ENCODE assay signal across 10 cellular contexts in the genomic region with DNA sequence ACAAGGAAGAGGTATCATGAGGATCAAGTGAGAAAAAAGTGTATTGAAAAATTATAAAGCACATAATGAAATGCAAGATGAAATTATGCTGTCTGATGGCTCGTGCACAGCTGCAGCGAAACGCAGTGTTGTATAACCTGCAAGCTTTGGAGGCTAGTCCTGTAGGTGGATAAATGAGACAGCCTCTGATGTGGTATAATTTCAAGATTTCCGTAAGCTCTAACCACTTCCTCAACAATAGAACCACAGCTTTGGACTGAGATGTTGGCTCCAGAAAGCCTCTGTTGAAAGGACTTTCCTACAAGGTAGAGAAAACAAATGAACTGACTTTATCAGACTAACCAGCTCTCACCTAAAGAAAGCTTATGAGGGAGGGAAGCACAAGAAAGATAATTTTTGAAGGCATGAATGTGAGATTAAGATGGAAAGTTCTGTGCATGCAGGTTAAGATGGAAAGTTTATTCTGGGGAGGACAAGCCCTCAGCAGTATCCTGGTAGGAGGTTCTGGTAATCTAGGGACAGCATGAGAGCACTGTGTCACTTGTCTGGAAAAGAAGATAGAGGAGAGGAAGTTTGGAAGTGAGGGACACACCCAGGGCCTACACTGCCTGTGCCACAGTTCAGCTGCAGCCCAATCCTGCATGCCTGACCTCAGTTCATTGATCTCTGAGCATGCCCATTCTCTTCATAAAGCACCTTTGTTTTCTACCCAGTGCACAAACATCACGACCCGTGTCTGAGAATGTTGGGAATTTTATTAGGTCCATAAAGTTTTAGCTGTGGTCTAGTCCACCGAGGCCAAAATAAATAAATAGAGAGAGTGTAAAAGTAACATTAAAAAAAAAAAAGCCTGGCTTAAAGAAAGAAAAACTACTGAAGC.
DNase-seq lines count a peak whose midpoint lies in the region; ATAC-seq, FAIRE-seq and TF ChIP-seq lines count a peak whose summit lies in the region.
"Had no signal": no experiment of that assay in that cellular context is flagged by ENCODE, and none has a peak within 500 bp of the region (broad histone marks: within the 10 kb centered on the region; RNA-seq: fewer than 3 reads in every experiment).

No MANE protein-coding gene starts in this region.

- BruUV-seq in GM12878 (replicated peaks; lab: Mats Ljungman, UMichigan): no TSS peak

- no peak overlapping the region for H2AFZ ChIP-seq in GM12878 (ENCODE audit: control insufficient read depth, low read depth, low read length)

- POLR2A ChIA-PET in GM12878 (lab: Charles Lee): no interaction called here

- ATAC-seq in GM19372 (IDR thresholded peaks at IDR 0.05; ENCODE audit: low read depth, unreplicated experiment) (peak; percentile 85), GM12878 (no peak; the same call in 2 of the 3 replicates), heart left ventricle (no peak), foreskin keratinocyte (no peak)

- no peak for FAIRE-seq in GM12878 (lab: Jason Lieb, UNC)

- RAD21 ChIA-PET in GM12878 (lab: Charles Lee; ENCODE audit: unreplicated experiment): no interaction called here

- TF ChIP-seq CTCF in NB4 (IDR thresholded peaks at IDR 0.05; ENCODE audit: low read depth, low read length): no peak
- TF ChIP-seq CTCF in GM12878 (IDR thresholded peaks at IDR 0.05 in 2 of 3, conservative IDR thresholded peaks at IDR 0.05 in 1 of 3; ENCODE audit: control insufficient read depth in 2 of 3, extremely low read depth in 1 of 3, insufficient read depth in 1 of 3, low read depth in 3 of 3, low read length in 3 of 3): no peak
- no peak for TF ChIP-seq CTCF in heart left ventricle (IDR thresholded peaks at IDR 0.05)
- TF ChIP-seq CTCF in Peyer's patch (IDR thresholded peaks at IDR 0.05): no peak
- TF ChIP-seq CTCF in foreskin keratinocyte (conservative IDR thresholded peaks at IDR 0.05): no peak

- 15% methylated on average over 7 of the region's 7 CpGs for WGBS in GM12878 (ENCODE audit: insufficient coverage, insufficient replicate concordance, low lambda C conversion rate, missing lambda C conversion rate)
- WGBS in heart left ventricle, 4 donors: 70 to 74% (median 72%) methylated on average over 7 of the region's 7 CpGs

- no peaks in the 10 kb centered on the region for H3K36me3 ChIP-seq in BLaER1
- no peaks in the 10 kb centered on the region for H3K36me3 ChIP-seq in GM12878 (ENCODE audit: control insufficient read depth in 2 of 2, insufficient read depth in 2 of 2, low read length in 1 of 2)
- no peaks in the 10 kb centered on the region for H3K36me3 ChIP-seq in heart left ventricle
- no peaks in the 10 kb centered on the region for H3K36me3 ChIP-seq in Peyer's patch

- H4K20me1 ChIP-seq in BLaER1: no peaks in the 10 kb centered on the region
- H4K20me1 ChIP-seq in GM12878 (ENCODE audit: control insufficient read depth, insufficient read depth): no peaks in the 10 kb centered on the region

- SMC1A ChIA-PET in GM12878 (lab: Charles Lee; ENCODE audit: uncharacterized antibody, unreplicated experiment): interaction anchor here (0.7 to 1.4 kb wide), 3 partner anchors 10 to 16 kb away, joined by 3 to 4 read pairs (median 3); no protein-coding TSS in a partner anchor

- in situ Hi-C loops in GM12878 (cut with MboI): no loop called here

- no peak for TF ChIP-seq POLR2A in NB4 (IDR thresholded peaks at IDR 0.05; ENCODE audit: extremely low read depth, insufficient read length)
- no peak for TF ChIP-seq POLR2A in GM12878 (IDR thresholded peaks at IDR 0.05; ENCODE audit: low read depth, low read length)
- no peak for TF ChIP-seq POLR2A in heart left ventricle (IDR thresholded peaks at IDR 0.05)
- no peak for TF ChIP-seq POLR2A in Peyer's patch (IDR thresholded peaks at IDR 0.05)

- H3K4me2 ChIP-seq in BLaER1 (peak overlapping the region; percentile 27), GM12878 (ENCODE audit: control insufficient read depth, insufficient read depth) (peak overlapping the region; percentile 38; the same call in 1 of the 2 replicates)

- H3K9ac ChIP-seq in BLaER1 (no peak overlapping the region), GM12878 (ENCODE audit: control insufficient read depth, insufficient read depth, low read length) (no peak overlapping the region)

- DNase-seq in NB4 (ENCODE audit: low read depth): peak; percentile 4
- DNase-seq in GM12878 (ENCODE audit: low read depth, low spot score): no peak
- DNase-seq in NCI-H2227 (lab: John Stamatoyannopoulos, UW; ENCODE audit: unreplicated experiment): no peak
- DNase-seq in heart left ventricle: no peak
- no peak for DNase-seq in Peyer's patch
- no peak for DNase-seq in foreskin keratinocyte
- DNase-seq: activated gamma-delta T cell treated with Interleukin-2 at 50 U/mL for 16 hours, naive B cell had no signal

- H3K9me3 ChIP-seq in BLaER1 (peaks cover 3% of the 10 kb centered on the region; the same call in 1 of the 2 replicates), GM12878 (replicated peaks; ENCODE audit: control insufficient read depth, insufficient read depth, low read length) (no peaks in the 10 kb centered on the region), heart left ventricle (peaks cover 0 to 13% (median 2%) of the 10 kb centered on the region in 12 donors), Peyer's patch (no peaks in the 10 kb centered on the region)

- CTCF ChIA-PET in GM12878 (lab: Yijun Ruan, JAX): no interaction called here

- no peak for TF ChIP-seq RAD21 in GM12878 (IDR thresholded peaks at IDR 0.05; ENCODE audit: insufficient read depth, low read depth, low read length)

- H3K79me2 ChIP-seq in GM12878 (ENCODE audit: control insufficient read depth, insufficient read depth, low read length): no peaks in the 10 kb centered on the region

- no peaks in the 10 kb centered on the region for H3K27me3 ChIP-seq in BLaER1
- no peaks in the 10 kb centered on the region for H3K27me3 ChIP-seq in GM12878 (replicated peaks in 1 of 2; ENCODE audit: control insufficient read depth in 2 of 2, insufficient read depth in 2 of 2, low read length in 1 of 2)
- H3K27me3 ChIP-seq in heart left ventricle: peaks cover 0 to 7% (median 0%) of the 10 kb centered on the region in 9 donors
- H3K27me3 ChIP-seq in Peyer's patch: no peaks in the 10 kb centered on the region
- H3K27me3 ChIP-seq in foreskin keratinocyte: no peaks in the 10 kb centered on the region

- H3K4me1 ChIP-seq in BLaER1: peaks cover 12% of the 10 kb centered on the region
- no peaks in the 10 kb centered on the region for H3K4me1 ChIP-seq in GM12878 (ENCODE audit: control insufficient read depth, insufficient read depth, low read length)
- H3K4me1 ChIP-seq in heart left ventricle: no peaks in the 10 kb centered on the region
- H3K4me1 ChIP-seq in Peyer's patch: no peaks in the 10 kb centered on the region
- no peaks in the 10 kb centered on the region for H3K4me1 ChIP-seq in foreskin keratinocyte

- H3K27ac ChIP-seq in BLaER1 (no peak overlapping the region), GM12878 (ENCODE audit: control insufficient read depth, insufficient read depth) (no peak overlapping the region), heart left ventricle (no peak overlapping the region), Peyer's patch (no peak overlapping the region), foreskin keratinocyte (no peak overlapping the region)

- no peak for TF ChIP-seq EP300 in GM12878 (IDR thresholded peaks at IDR 0.05; ENCODE audit: borderline replicate concordance in 1 of 2, control insufficient read depth in 1 of 2, low read depth in 2 of 2, low read length in 2 of 2)

- intact Hi-C loops in GM12878 (cut with micrococcal nuclease; ENCODE audit: unreplicated experiment): no loop called here
- intact Hi-C loops in heart left ventricle (cut with DNase I): no loop called here

- H3K4me3 ChIP-seq in BLaER1 (no peak overlapping the region), NB4 (ENCODE audit: low read depth, low read length) (no peak overlapping the region), GM12878 (no peak overlapping the region), heart left ventricle (no peak overlapping the region), Peyer's patch (no peak overlapping the region)

TF ChIP-seq in GM12878, 131 proteins besides CTCF, POLR2A, EP300 and RAD21:
- TF ChIP-seq BACH1 (IDR thresholded peaks at IDR 0.05; ENCODE audit: borderline replicate concordance): no peak
- TF ChIP-seq, protein P1, sequence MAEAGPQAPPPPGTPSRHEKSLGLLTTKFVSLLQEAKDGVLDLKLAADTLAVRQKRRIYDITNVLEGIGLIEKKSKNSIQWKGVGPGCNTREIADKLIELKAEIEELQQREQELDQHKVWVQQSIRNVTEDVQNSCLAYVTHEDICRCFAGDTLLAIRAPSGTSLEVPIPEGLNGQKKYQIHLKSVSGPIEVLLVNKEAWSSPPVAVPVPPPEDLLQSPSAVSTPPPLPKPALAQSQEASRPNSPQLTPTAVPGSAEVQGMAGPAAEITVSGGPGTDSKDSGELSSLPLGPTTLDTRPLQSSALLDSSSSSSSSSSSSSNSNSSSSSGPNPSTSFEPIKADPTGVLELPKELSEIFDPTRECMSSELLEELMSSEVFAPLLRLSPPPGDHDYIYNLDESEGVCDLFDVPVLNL (IDR thresholded peaks at IDR 0.05; ENCODE audit: low read depth, low read length): no peak
- peak; percentile 78 for TF ChIP-seq TCF7 (IDR thresholded peaks at IDR 0.05; ENCODE audit: borderline replicate concordance)
- TF ChIP-seq ETV6 (conservative IDR thresholded peaks at IDR 0.05 in 1 of 2, IDR thresholded peaks at IDR 0.05 in 1 of 2; ENCODE audit: borderline replicate concordance in 1 of 2, low read depth in 1 of 2): 0 out of 4 replicates have a peak, but pooled peaks of 1 of the 2 experiments have one; percentile 29
- TF ChIP-seq RUNX3 (IDR thresholded peaks at IDR 0.05; ENCODE audit: low read length): peak; percentile 81
